In genomic region chr12:122889658-122890561, GRCh38 we compare ENCODE assay signal across 9 cellular contexts. TPM values are rescaled to one million over a fixed set of nuclear protein-coding genes. Genes with fewer than 3 reads are reported as not detected.
DNase-seq lines count a peak whose midpoint lies in the region; ATAC-seq and TF ChIP-seq lines count a peak whose summit lies in the region.
"Had no signal": no experiment of that assay in that cellular context is flagged by ENCODE, and none has a peak within 500 bp of the region (broad histone marks: within the 10 kb centered on the region; RNA-seq: fewer than 3 reads in every experiment).

No MANE protein-coding gene starts in this region.

- ATAC-seq in GM21447 (IDR thresholded peaks at IDR 0.05; ENCODE audit: unreplicated experiment) (no peak), HG03135 (IDR thresholded peaks at IDR 0.05; ENCODE audit: unreplicated experiment) (no peak), HG03280 (IDR thresholded peaks at IDR 0.05; ENCODE audit: unreplicated experiment) (no peak)

- H3K4me3 ChIP-seq in WERI-Rb-1 (ENCODE audit: low read depth, low read length) (no peak overlapping the region), tibial nerve (no peak overlapping the region)

- H3K36me3 Mint-ChIP-seq in activated naive CD4-positive, alpha-beta T cell treated with anti-CD3 and anti-CD28 coated beads for 36 hours (ENCODE audit: low read depth) = peaks cover 5% of the 10 kb centered on the region
- H3K36me3 Mint-ChIP-seq in immature natural killer cell = no peaks in the 10 kb centered on the region

- H3K36me3 ChIP-seq in WERI-Rb-1 (peaks cover 17% of the 10 kb centered on the region), tibial nerve (no peaks in the 10 kb centered on the region)

- peak overlapping the region; percentile 67 for H3K27ac Mint-ChIP-seq in activated naive CD4-positive, alpha-beta T cell treated with anti-CD3 and anti-CD28 coated beads for 36 hours
- H3K27ac Mint-ChIP-seq in immature natural killer cell = peak overlapping the region; percentile 79 to 97 (median 88)

- H3K4me3 Mint-ChIP-seq in activated naive CD4-positive, alpha-beta T cell treated with anti-CD3 and anti-CD28 coated beads for 36 hours = peak overlapping the region; percentile 47
- peak overlapping the region; percentile 72 to 90 (median 84) for H3K4me3 Mint-ChIP-seq in immature natural killer cell

- no peak for TF ChIP-seq POLR2A in tibial nerve (IDR thresholded peaks at IDR 0.05)

- peaks cover 3% of the 10 kb centered on the region for H3K27me3 Mint-ChIP-seq in activated naive CD4-positive, alpha-beta T cell treated with anti-CD3 and anti-CD28 coated beads for 36 hours (ENCODE audit: low read depth)
- H3K27me3 Mint-ChIP-seq in immature natural killer cell (ENCODE audit: low read depth in 3 of 3) = peaks cover 3 to 24% (median 14%) of the 10 kb centered on the region in 3 donors

- TF ChIP-seq CTCF in WERI-Rb-1 (IDR thresholded peaks at IDR 0.05; ENCODE audit: low read depth, low read length) = no peak
- TF ChIP-seq CTCF in tibial nerve (IDR thresholded peaks at IDR 0.05) = no peak

- H3K9me3 Mint-ChIP-seq in activated naive CD4-positive, alpha-beta T cell treated with anti-CD3 and anti-CD28 coated beads for 36 hours = no peaks in the 10 kb centered on the region
- H3K9me3 Mint-ChIP-seq in immature natural killer cell = no peaks in the 10 kb centered on the region

- peaks cover 0 to 97% (median 81%) of the 10 kb centered on the region in 4 donors for H3K4me1 ChIP-seq in tibial nerve

- peaks cover 81% of the 10 kb centered on the region for H3K4me1 Mint-ChIP-seq in activated naive CD4-positive, alpha-beta T cell treated with anti-CD3 and anti-CD28 coated beads for 36 hours (ENCODE audit: low read depth)
- peaks cover 92 to 98% of the 10 kb centered on the region in 2 donors for H3K4me1 Mint-ChIP-seq in immature natural killer cell

- CTCF ChIA-PET in activated naive CD4-positive, alpha-beta T cell treated with anti-CD3 and anti-CD28 coated beads for 36 hours (lab: Charles Lee) = interaction anchor here (0.6 to 1.1 kb wide), 4 partner anchors 13 to 245 kb away, joined by 3 to 5 read pairs (median 4); no protein-coding TSS in a partner anchor

- H3K9me3 ChIP-seq in WERI-Rb-1 (ENCODE audit: severe bottlenecking) = no peaks in the 10 kb centered on the region
- H3K9me3 ChIP-seq in tibial nerve = no peaks in the 10 kb centered on the region

- intact Hi-C loops in activated naive CD4-positive, alpha-beta T cell treated with anti-CD3 and anti-CD28 coated beads for 36 hours (cut with micrococcal nuclease) = loop anchor here (2.0 to 5.0 kb wide), 3 partner anchors 187 to 825 kb away; partner anchors contain the start of gene RILPL2

- no peaks in the 10 kb centered on the region for H3K27me3 ChIP-seq in WERI-Rb-1 (ENCODE audit: insufficient read depth, low read depth, severe bottlenecking)
- no peaks in the 10 kb centered on the region for H3K27me3 ChIP-seq in tibial nerve

- H3K27ac ChIP-seq in WERI-Rb-1 = peak overlapping the region; percentile 71
- peak overlapping the region in 3 of 4 donors; percentile 72 to 98 (median 95) for H3K27ac ChIP-seq in tibial nerve

- TF ChIP-seq EP300 in tibial nerve (IDR thresholded peaks at IDR 0.05) = no peak

- no peak for DNase-seq in activated naive CD4-positive, alpha-beta T cell treated with anti-CD3 and anti-CD28 coated beads for 36 hours
- DNase-seq in activated naive CD4-positive, alpha-beta T cell treated with Interleukin-2 at 50 U/mL for 16 hours = no peak
- no peak for DNase-seq in WERI-Rb-1
- DNase-seq in immature natural killer cell = peak in 2 of 3 donors; percentile 57 to 59
- no peak for DNase-seq in tibial nerve (ENCODE audit: low spot score in 2 of 2)
- DNase-seq: NCI-H146 had no signal

- WGBS in tibial nerve, 2 donors = 62 to 69% methylated on average over 19 of the region's 19 CpGs

RNA-seq across cellular contexts. Expression of gene VPS37B, which starts 6.0 kb away (rescaled TPM):
- 10 to 100 TPM; 15.6 TPM for total RNA-seq in activated naive CD4-positive, alpha-beta T cell treated with anti-CD3 and anti-CD28 coated beads for 36 hours
- 10 to 100 TPM; 39.5 to 70.1 (median 43.6) TPM for polyA plus RNA-seq in immature natural killer cell
- total RNA-seq in tibial nerve = 10 to 100 TPM; 24.5 to 28.4 (median 25.8) TPM

RNA-seq across cellular contexts. Expression of gene HIP1R, which starts 54.7 kb away (rescaled TPM):
- total RNA-seq in activated naive CD4-positive, alpha-beta T cell treated with anti-CD3 and anti-CD28 coated beads for 36 hours = 10 to 100 TPM; 18.5 to 21.2 TPM
- 10 to 100 TPM in 1 of 3 donors, 1 to 10 TPM in 2; 4.4 to 14.6 (median 5.1) TPM for polyA plus RNA-seq in immature natural killer cell
- total RNA-seq in tibial nerve = 10 to 100 TPM; 10.3 to 22.5 (median 16.9) TPM

Comparison
In these comparisons a context has a peak if more than half of its experiments do, and no peak if none do; other contexts are left out.
1. DNase-seq: peak in immature natural killer cell (2 of 3); none in activated naive CD4-positive, alpha-beta T cell treated with anti-CD3 and anti-CD28 coated beads for 36 hours (single experiment), activated naive CD4-positive, alpha-beta T cell treated with Interleukin-2 at 50 U/mL for 16 hours (single experiment), WERI-Rb-1 (single experiment) and tibial nerve (0 of 2).